5 cellular contexts compared by ENCODE assay signal in genomic region chr9:101191723-101192122, GRCh38.
"Had no signal": no experiment of that assay in that cellular context is flagged by ENCODE, and none has a peak within 500 bp of the region (broad histone marks: within the 10 kb centered on the region; RNA-seq: fewer than 3 reads in every experiment).

No MANE protein-coding gene starts in this region.

- DNase-seq: IMR-90, KBM-7, KG1 had no signal

- H3K27ac ChIP-seq: HL-60 had no signal

- H3K4me3 ChIP-seq: K562 had no signal
